ENCODE assay signal across 35 cellular contexts in genomic region chr1:13878001-13878400, GRCh38.
"Had no signal": no experiment of that assay in that cellular context is flagged by ENCODE, and none has a peak within 500 bp of the region (broad histone marks: within the 10 kb centered on the region; RNA-seq: fewer than 3 reads in every experiment).

No MANE protein-coding gene starts in this region.

- H3K9me3 ChIP-seq: body of pancreas, breast epithelium had no signal

- H3K36me3 ChIP-seq: adrenal gland, brain microvascular endothelial cell, breast epithelium had no signal

- H3K27ac ChIP-seq: adrenal gland, body of pancreas, brain microvascular endothelial cell, breast epithelium, VCaP had no signal

- H3K36me3 Mint-ChIP-seq: activated CD4-positive, alpha-beta memory T cell treated with anti-CD3 and anti-CD28 coated beads for 36 hours; activated naive CD4-positive, alpha-beta T cell treated with anti-CD3 and anti-CD28 coated beads, Interleukin-2, amount 50 U/mL, for 72 hours; activated naive CD8-positive, alpha-beta T cell treated with anti-CD3 and anti-CD28 coated beads for 36 hours had no signal

- ATAC-seq: activated CD8-positive, alpha-beta T cell treated with anti-CD3 and anti-CD28 coated beads for 36 hours; activated naive CD4-positive, alpha-beta T cell treated with anti-CD3 and anti-CD28 coated beads, Interleukin-2, amount 50 U/mL, for 72 hours; activated T-cell treated with anti-CD3 and anti-CD28 coated beads, Interleukin-2, amount 50 U/mL, for 4 hours; activated T-cell treated with anti-CD3 and anti-CD28 coated beads, Interleukin-2, amount 50 U/mL, for 72 hours; activated T-helper 17 cell treated with anti-CD3 and anti-CD28 coated beads, Interleukin-2, amount 50 U/mL, for 72 hours; body of pancreas had no signal

- H3K4me3 Mint-ChIP-seq: activated B cell treated with CpG ODN at 0.5 μM for 24 hours; activated CD4-positive, alpha-beta memory T cell treated with anti-CD3 and anti-CD28 coated beads for 36 hours; activated CD4-positive, alpha-beta T cell treated with anti-CD3 and anti-CD28 coated beads, Interleukin-2, amount 10 ng/mL, durations not matched to agents 24 days and 14 days; activated CD8-positive, alpha-beta T cell treated with anti-CD3 and anti-CD28 coated beads for 36 hours; activated naive CD4-positive, alpha-beta T cell treated with anti-CD3 and anti-CD28 coated beads for 36 hours; activated naive CD8-positive, alpha-beta T cell treated with anti-CD3 and anti-CD28 coated beads for 36 hours; activated T-cell treated with anti-CD3 and anti-CD28 coated beads, Interleukin-2, amount 50 U/mL, for 4 hours; activated T-cell treated with anti-CD3 and anti-CD28 coated beads, Interleukin-2, amount 50 U/mL, for 72 hours; activated T-helper 1 cell treated with anti-CD3 and anti-CD28 coated beads, Interleukin-12 subunit alpha, Interleukin-12 subunit beta, Interleukin-2, Interleukin-4 antibody, amounts not matched to agents 30 ng/mL and 10 ng/mL and 1 ng/mL, durations not matched to agents 14 hours and 24 hours and 36 hours; activated T-helper 17 cell treated with anti-CD3 and anti-CD28 coated beads, Interleukin-2, amount 50 U/mL, for 72 hours; T-helper 1 cell treated with Interleukin-12 subunit alpha and Interleukin-12 subunit beta and Interleukin-4 antibody, amounts not matched to agents 30 μg/mL and 1 μg/mL, for 36 hours; T-helper 2 cell treated with Interferon-gamma antibody and Interleukin-4, amounts not matched to agents 5 μg/mL and 100 μg/mL, for 36 hours had no signal

- H3K27me3 ChIP-seq: adrenal gland, body of pancreas, brain microvascular endothelial cell, breast epithelium had no signal

- H3K27me3 Mint-ChIP-seq: activated CD4-positive, alpha-beta memory T cell treated with anti-CD3 and anti-CD28 coated beads for 36 hours; activated CD8-positive, alpha-beta T cell treated with anti-CD3 and anti-CD28 coated beads for 36 hours had no signal

- H3K4me3 ChIP-seq: adrenal gland, body of pancreas, breast epithelium had no signal

- H3K4me1 Mint-ChIP-seq: activated B cell treated with CpG ODN at 0.5 μM for 24 hours; activated CD4-positive, alpha-beta T cell treated with anti-CD3 and anti-CD28 coated beads, Interleukin-2, amount 10 ng/mL, durations not matched to agents 24 days and 14 days; activated naive CD8-positive, alpha-beta T cell treated with anti-CD3 and anti-CD28 coated beads for 36 hours; activated T-helper 17 cell treated with anti-CD3 and anti-CD28 coated beads, Interleukin-2, amount 50 U/mL, for 72 hours had no signal

- H3K9me3 Mint-ChIP-seq: activated B cell treated with CpG ODN at 0.5 μM for 24 hours; activated CD4-positive, alpha-beta memory T cell treated with anti-CD3 and anti-CD28 coated beads for 36 hours; activated CD4-positive, alpha-beta T cell treated with anti-CD3 and anti-CD28 coated beads, Interleukin-2, amount 10 ng/mL, durations not matched to agents 24 days and 14 days; activated CD8-positive, alpha-beta T cell treated with anti-CD3 and anti-CD28 coated beads for 36 hours; activated naive CD4-positive, alpha-beta T cell treated with anti-CD3 and anti-CD28 coated beads for 36 hours; activated naive CD8-positive, alpha-beta T cell treated with anti-CD3 and anti-CD28 coated beads for 36 hours; activated T-cell treated with anti-CD3 and anti-CD28 coated beads, Interleukin-2, amount 50 U/mL, for 4 hours; activated T-cell treated with anti-CD3 and anti-CD28 coated beads, Interleukin-2, amount 50 U/mL, for 72 hours; activated T-helper 1 cell treated with anti-CD3 and anti-CD28 coated beads, Interleukin-12 subunit alpha, Interleukin-12 subunit beta, Interleukin-2, Interleukin-4 antibody, amounts not matched to agents 30 ng/mL and 10 ng/mL and 1 ng/mL, durations not matched to agents 14 hours and 24 hours and 36 hours; activated T-helper 17 cell treated with anti-CD3 and anti-CD28 coated beads, Interleukin-2, amount 50 U/mL, for 72 hours; T-helper 1 cell treated with Interleukin-12 subunit alpha and Interleukin-12 subunit beta and Interleukin-4 antibody, amounts not matched to agents 30 μg/mL and 1 μg/mL, for 36 hours; T-helper 2 cell treated with Interferon-gamma antibody and Interleukin-4, amounts not matched to agents 5 μg/mL and 100 μg/mL, for 36 hours had no signal

- H3K4me1 ChIP-seq: adrenal gland, body of pancreas, breast epithelium had no signal

- H3K27ac Mint-ChIP-seq: activated B cell treated with CpG ODN at 0.5 μM for 24 hours; activated CD4-positive, alpha-beta memory T cell treated with anti-CD3 and anti-CD28 coated beads for 36 hours; activated CD4-positive, alpha-beta T cell treated with anti-CD3 and anti-CD28 coated beads, Interleukin-2, amount 10 ng/mL, durations not matched to agents 24 days and 14 days; activated CD8-positive, alpha-beta T cell treated with anti-CD3 and anti-CD28 coated beads for 36 hours; activated naive CD4-positive, alpha-beta T cell treated with anti-CD3 and anti-CD28 coated beads for 36 hours; activated naive CD4-positive, alpha-beta T cell treated with anti-CD3 and anti-CD28 coated beads, Interleukin-2, amount 50 U/mL, for 72 hours; activated naive CD8-positive, alpha-beta T cell treated with anti-CD3 and anti-CD28 coated beads for 36 hours; activated T-cell treated with anti-CD3 and anti-CD28 coated beads, Interleukin-2, amount 50 U/mL, for 72 hours; activated T-helper 1 cell treated with anti-CD3 and anti-CD28 coated beads, Interleukin-12 subunit alpha, Interleukin-12 subunit beta, Interleukin-2, Interleukin-4 antibody, amounts not matched to agents 30 ng/mL and 10 ng/mL and 1 ng/mL, durations not matched to agents 14 hours and 24 hours and 36 hours; activated T-helper 17 cell treated with anti-CD3 and anti-CD28 coated beads, Interleukin-2, amount 50 U/mL, for 72 hours; T-helper 1 cell treated with Interleukin-12 subunit alpha and Interleukin-12 subunit beta and Interleukin-4 antibody, amounts not matched to agents 30 μg/mL and 1 μg/mL, for 36 hours; T-helper 2 cell treated with Interferon-gamma antibody and Interleukin-4, amounts not matched to agents 5 μg/mL and 100 μg/mL, for 36 hours had no signal

- DNase-seq: activated B cell treated with CpG ODN at 0.5 μM for 24 hours; activated CD4-positive, alpha-beta memory T cell treated with anti-CD3 and anti-CD28 coated beads for 36 hours; activated CD4-positive, alpha-beta T cell treated with anti-CD3 and anti-CD28 coated beads for 4 hours; activated CD4-positive, alpha-beta T cell treated with anti-CD3 and anti-CD28 coated beads, Interleukin-2, amount 10 ng/mL, durations not matched to agents 24 days and 14 days; activated CD4-positive, alpha-beta T cell treated with anti-CD3 and anti-CD28 coated beads, Interleukin-2, amount 50 U/mL, for 1 hour; activated CD4-positive, alpha-beta T cell treated with anti-CD3 and anti-CD28 coated beads, Interleukin-2, amount 50 U/mL, for 4 hours; activated CD4-positive, CD25-positive, alpha-beta regulatory T cell treated with anti-CD3 and anti-CD28 coated beads, Interleukin-2, amount 50 U/mL, for 72 hours; activated CD8-positive, alpha-beta memory T cell treated with anti-CD3 and anti-CD28 coated beads, Interleukin-2, amount 50 U/mL, for 4 hours; activated CD8-positive, alpha-beta T cell treated with anti-CD3 and anti-CD28 coated beads for 36 hours; activated effector memory CD4-positive, alpha-beta T cell treated with anti-CD3 and anti-CD28 coated beads, Interleukin-2, amount 50 U/mL, for 16 hours; activated gamma-delta T cell treated with Interleukin-2 at 50 U/mL for 16 hours; activated naive CD4-positive, alpha-beta T cell; activated naive CD4-positive, alpha-beta T cell treated with anti-CD3 and anti-CD28 coated beads for 36 hours; activated naive CD4-positive, alpha-beta T cell treated with anti-CD3 and anti-CD28 coated beads, Interleukin-2, amount 50 U/mL, for 16 hours; activated naive CD8-positive, alpha-beta T cell treated with anti-CD3 and anti-CD28 coated beads for 36 hours; activated T-cell treated with anti-CD3 and anti-CD28 coated beads for 4 hours; activated T-cell treated with anti-CD3 and anti-CD28 coated beads, Interleukin-2, amount 50 U/mL, for 1 hour; activated T-cell treated with anti-CD3 and anti-CD28 coated beads, Interleukin-2, amount 50 U/mL, for 4 hours; activated T-cell treated with anti-CD3 and anti-CD28 coated beads, Interleukin-2, amount 50 U/mL, for 72 hours; adrenal gland; amniotic stem cell; aorta; body of pancreas; brain microvascular endothelial cell; central memory CD4-positive, alpha-beta T cell; T-helper 1 cell; T-helper 2 cell; T-helper 9 cell had no signal
